12 cellular contexts compared by ENCODE assay signal in genomic region chr19:47703301-47703700, GRCh38. TPM values are rescaled to one million over a fixed set of nuclear protein-coding genes. Genes with fewer than 3 reads are reported as not detected.
"Had no signal": no experiment of that assay in that cellular context is flagged by ENCODE, and none has a peak within 500 bp of the region (broad histone marks: within the 10 kb centered on the region; RNA-seq: fewer than 3 reads in every experiment).

No MANE protein-coding gene starts in this region.

- H3K27ac ChIP-seq: cardiac muscle cell, prostate gland, right atrium auricular region, upper lobe of left lung had no signal

- DNase-seq: activated B cell treated with CpG ODN at 0.5 μM for 24 hours; activated CD4-positive, alpha-beta memory T cell treated with anti-CD3 and anti-CD28 coated beads for 36 hours; activated CD4-positive, alpha-beta T cell treated with anti-CD3 and anti-CD28 coated beads for 4 hours; activated T-cell treated with anti-CD3 and anti-CD28 coated beads for 4 hours; amniotic stem cell; immature natural killer cell; T-helper 2 cell; upper lobe of left lung had no signal

- H3K4me3 ChIP-seq: cardiac muscle cell, prostate gland, right atrium auricular region, upper lobe of left lung had no signal

- H3K27me3 ChIP-seq: cardiac muscle cell, right atrium auricular region, upper lobe of left lung had no signal

- H3K9me3 ChIP-seq: prostate gland, right atrium auricular region, upper lobe of left lung had no signal

- H3K4me1 ChIP-seq: prostate gland, right atrium auricular region, upper lobe of left lung had no signal

RNA-seq across cellular contexts. Expression of gene EHD2, which starts 9.9 kb away (rescaled TPM):
- total RNA-seq: activated B cell treated with CpG ODN at 0.5 μM for 24 hours had no signal
- polyA plus RNA-seq: immature natural killer cell, neural cell had no signal
